10 cellular contexts compared by ENCODE assay signal in genomic region chr6:29974901-29975560, GRCh38. TPM values are rescaled to one million over a fixed set of nuclear protein-coding genes. Genes with fewer than 3 reads are reported as not detected.
DNase-seq lines count a peak whose midpoint lies in the region; ATAC-seq, FAIRE-seq and TF ChIP-seq lines count a peak whose summit lies in the region.
"Had no signal": no experiment of that assay in that cellular context is flagged by ENCODE, and none has a peak within 500 bp of the region (broad histone marks: within the 10 kb centered on the region; RNA-seq: fewer than 3 reads in every experiment).

No MANE protein-coding gene starts in this region.

- H3K9me3 Mint-ChIP-seq in activated CD4-positive, alpha-beta T cell treated with anti-CD3 and anti-CD28 coated beads for 36 hours (ENCODE audit: low read depth): no peaks in the 10 kb centered on the region

- H3K36me3 ChIP-seq in ascending aorta (no peaks in the 10 kb centered on the region), HepG2 (replicated peaks in 1 of 2; ENCODE audit: control insufficient read depth in 1 of 2, insufficient read depth in 2 of 2, low read length in 2 of 2) (no peaks in the 10 kb centered on the region), spleen (no peaks in the 10 kb centered on the region)

- intact Hi-C loops in activated CD4-positive, alpha-beta T cell treated with anti-CD3 and anti-CD28 coated beads for 36 hours (cut with DNase I, micrococcal nuclease): no loop called here
- intact Hi-C loops in ascending aorta (cut with DNase I) (loop anchor here (5.0 to 10.0 kb wide), 3 partner anchors 48 to 1520 kb away; partner anchors contain the start of genes GABBR1 and MICB), HepG2 (cut with micrococcal nuclease; ENCODE audit: unreplicated experiment) (no loop called here), spleen (cut with DNase I; ENCODE audit: low total_unique reads) (no loop called here)

- peaks cover 0 to 12% of the 10 kb centered on the region in 2 donors for H3K4me1 ChIP-seq in ascending aorta
- peaks cover 28% of the 10 kb centered on the region for H3K4me1 ChIP-seq in HepG2 (ENCODE audit: insufficient read depth, low read length)
- peaks cover 0 to 53% (median 26%) of the 10 kb centered on the region in 6 donors for H3K4me1 ChIP-seq in spleen

- ATAC-seq in activated CD4-positive, alpha-beta T cell treated with anti-CD3 and anti-CD28 coated beads for 36 hours: no peak
- ATAC-seq in HepG2: no peak
- no peak for ATAC-seq in HG03025 (IDR thresholded peaks at IDR 0.05; ENCODE audit: low FRiP score, unreplicated experiment)
- ATAC-seq in HG03280 (IDR thresholded peaks at IDR 0.05; ENCODE audit: unreplicated experiment): no peak

- peak overlapping the region; percentile 28 for H3K4me2 ChIP-seq in HepG2 (ENCODE audit: low read depth, low read length)

- TF ChIP-seq EP300 in HepG2 (IDR thresholded peaks at IDR 0.05; ENCODE audit: low read depth in 2 of 2, low read length in 2 of 2) (no peak), HepG2 (CRISPR knock-in tag; IDR thresholded peaks at IDR 0.05; ENCODE audit: borderline replicate concordance) (no peak)

- no peak for TF ChIP-seq POLR2A in HepG2 (IDR thresholded peaks at IDR 0.05; ENCODE audit: insufficient read depth in 1 of 2, low read depth in 2 of 2, low read length in 2 of 2)
- TF ChIP-seq POLR2A in spleen (IDR thresholded peaks at IDR 0.05): no peak

- POLR2A ChIA-PET in activated CD4-positive, alpha-beta T cell treated with anti-CD3 and anti-CD28 coated beads for 36 hours (lab: Charles Lee): no interaction called here
- POLR2A ChIA-PET in HepG2 (lab: Yijun Ruan, JAX): interaction anchor here (4.5 kb wide), 1 partner anchor 9 kb away, joined by 76 read pairs; no protein-coding TSS in a partner anchor

- peak overlapping the region; percentile 71 for H3K4me3 Mint-ChIP-seq in activated CD4-positive, alpha-beta T cell treated with anti-CD3 and anti-CD28 coated beads for 36 hours

- in situ Hi-C loops in HepG2 (cut with HindIII; ENCODE audit: extremely low pct_ligation_motif_present, low pct_unique_long_range_greater_than_20kb): no loop called here

- H3K4me1 Mint-ChIP-seq in activated CD4-positive, alpha-beta T cell treated with anti-CD3 and anti-CD28 coated beads for 36 hours: peaks cover 26% of the 10 kb centered on the region

- DNase-seq in activated CD4-positive, alpha-beta T cell treated with anti-CD3 and anti-CD28 coated beads for 36 hours: no peak
- DNase-seq in activated CD4-positive, alpha-beta T cell treated with anti-CD3 and anti-CD28 coated beads for 1 hour: no peak
- DNase-seq in ascending aorta (ENCODE audit: low spot score in 2 of 2) (no peak), HepG2 (ENCODE audit: low spot score) (no peak), spleen (no peak)
- DNase-seq in activated CD4-positive, CD25-positive, alpha-beta regulatory T cell (lab: John Stamatoyannopoulos, UW): no peak
- DNase-seq: activated CD4-positive, alpha-beta T cell treated with anti-CD3 and anti-CD28 coated beads, Interleukin-2, amount 50 U/mL, for 1 hour had no signal

- H3K27me3 Mint-ChIP-seq in activated CD4-positive, alpha-beta T cell treated with anti-CD3 and anti-CD28 coated beads for 36 hours: peaks cover 37% of the 10 kb centered on the region

- no peak for FAIRE-seq in HepG2 (lab: Jason Lieb, UNC)
- FAIRE-seq: endometrium had no signal

- no peak for TF ChIP-seq CTCF in ascending aorta (IDR thresholded peaks at IDR 0.05)
- no peak for TF ChIP-seq CTCF in HepG2 (CRISPR knock-in tag; IDR thresholded peaks at IDR 0.05)
- no peak for TF ChIP-seq CTCF in spleen (IDR thresholded peaks at IDR 0.05 in 8 of 11, conservative IDR thresholded peaks at IDR 0.05 in 3 of 11)

- H3K27me3 ChIP-seq in ascending aorta: no peaks in the 10 kb centered on the region
- no peaks in the 10 kb centered on the region for H3K27me3 ChIP-seq in HepG2 (ENCODE audit: control insufficient read depth in 1 of 2, insufficient read depth in 2 of 2, low read length in 2 of 2)
- peaks cover 0 to 48% (median 20%) of the 10 kb centered on the region in 7 donors for H3K27me3 ChIP-seq in spleen (replicated peaks in 1 of 7)

- H3K36me3 Mint-ChIP-seq in activated CD4-positive, alpha-beta T cell treated with anti-CD3 and anti-CD28 coated beads for 36 hours (ENCODE audit: low read depth): no peaks in the 10 kb centered on the region

- 86% methylated on average over 17 of the region's 17 CpGs for WGBS in HepG2 (ENCODE audit: low lambda C conversion rate)
- WGBS in spleen, 5 donors: 14 to 21% (median 16%) methylated on average over 17 of the region's 17 CpGs

- BruUV-seq in HepG2 (replicated peaks; lab: Mats Ljungman, UMichigan): no TSS peak

- H3K9me3 ChIP-seq in ascending aorta (no peaks in the 10 kb centered on the region), HepG2 (ENCODE audit: low read length) (no peaks in the 10 kb centered on the region), spleen (no peaks in the 10 kb centered on the region)

- no peak overlapping the region for H2AFZ ChIP-seq in HepG2 (ENCODE audit: low read length)

- H4K20me1 ChIP-seq in HepG2 (ENCODE audit: insufficient read depth, low read length): no peaks in the 10 kb centered on the region

- no peak overlapping the region for H3K27ac ChIP-seq in ascending aorta
- no peak overlapping the region for H3K27ac ChIP-seq in HepG2 (ENCODE audit: extremely low read length, insufficient read depth, low read length)
- H3K27ac ChIP-seq in spleen: peak overlapping the region in 3 of 8 donors; percentile 22 to 43 (median 33)

- H3K4me3 ChIP-seq in ascending aorta (peak overlapping the region; percentile 46 to 61), HepG2 (replicated peaks in 1 of 3; ENCODE audit: insufficient read depth in 1 of 3, low read depth in 2 of 3, low read length in 3 of 3) (no peak overlapping the region; a peak in 1 of 6 replicates), spleen (peak overlapping the region in 6 of 8 donors; percentile 10 to 64 (median 35))

- H3K9ac ChIP-seq in HepG2 (ENCODE audit: insufficient read depth, low read depth, low read length): no peak overlapping the region

- H3K27ac Mint-ChIP-seq in activated CD4-positive, alpha-beta T cell treated with anti-CD3 and anti-CD28 coated beads for 36 hours: peak overlapping the region; percentile 53

- TF ChIP-seq RAD21 in HepG2 (CRISPR knock-in tag; IDR thresholded peaks at IDR 0.05): no peak

- H3K79me2 ChIP-seq in HepG2 (ENCODE audit: insufficient read depth, low read length): no peaks in the 10 kb centered on the region

- CTCF ChIA-PET in activated CD4-positive, alpha-beta T cell treated with anti-CD3 and anti-CD28 coated beads for 36 hours (lab: Charles Lee): interaction anchor here (0.7 to 1.3 kb wide), 6 partner anchors 8 to 178 kb away, joined by 3 to 4 read pairs (median 4); no protein-coding TSS in a partner anchor
- CTCF ChIA-PET in HepG2 (lab: Yijun Ruan, JAX; ENCODE audit: low intra/inter-chr PET ratio, low total read pairs): no interaction called here

TF ChIP-seq in HepG2, 621 proteins besides CTCF, POLR2A, EP300 and RAD21:
- no peak for TF ChIP-seq ZNF678 (CRISPR knock-in tag; IDR thresholded peaks at IDR 0.05)

RNA-seq across cellular contexts. Expression of gene HLA-A, which starts 32.7 kb away (rescaled TPM):
- 1,000 to 10,000 TPM; 1,053 to 1,189 TPM for total RNA-seq in activated CD4-positive, alpha-beta T cell treated with anti-CD3 and anti-CD28 coated beads for 36 hours
- 1,099 TPM for total RNA-seq in ascending aorta
- total RNA-seq in HepG2 (2016; rRNA removed; fragmentation: Illumina TruSeq; extraction: Trizol): 131 and 345 TPM in 2 replicates
- total RNA-seq in HepG2 (2016; cell fraction: cytosol; rRNA removed; fragmentation: Illumina TruSeq; extraction: Trizol; ENCODE audit: low read depth): 40.4 and 40.8 TPM in 2 replicates
- 123 and 365 TPM in 2 replicates for total RNA-seq in HepG2 (2016; cell fraction: insoluble cytoplasmic fraction; rRNA removed; fragmentation: Illumina TruSeq; extraction: Trizol)
- 56.7 and 57.0 TPM in 2 replicates for total RNA-seq in HepG2 (2016; cell fraction: membrane; rRNA removed; fragmentation: Illumina TruSeq; extraction: Trizol)
- total RNA-seq in HepG2 (2016; cell fraction: nucleus; rRNA removed; fragmentation: Illumina TruSeq; extraction: Trizol): 268 and 300 TPM in 2 replicates
- 527 and 598 TPM in 2 replicates for polyA plus RNA-seq in HepG2 (2011; rRNA removed)
- polyA plus RNA-seq in HepG2 (2011; cell fraction: cytosol; rRNA removed): 540 and 603 TPM in 2 replicates
- 321 and 388 TPM in 2 replicates for polyA plus RNA-seq in HepG2 (2011; cell fraction: nucleus; rRNA removed)
- 267 and 414 TPM in 2 replicates for polyA plus RNA-seq in HepG2 (2012)
- polyA plus RNA-seq in HepG2 (2016; cell fraction: cytosol; fragmentation: Illumina TruSeq; extraction: Trizol; ENCODE audit: low read depth): 46.2 and 49.2 TPM in 2 replicates
- 135 and 142 TPM in 2 replicates for polyA plus RNA-seq in HepG2 (2016; cell fraction: insoluble cytoplasmic fraction; fragmentation: Illumina TruSeq; extraction: Trizol; ENCODE audit: low read depth)
- polyA plus RNA-seq in HepG2 (2016; cell fraction: membrane; fragmentation: Illumina TruSeq; extraction: Trizol; ENCODE audit: low read depth): 49.9 and 54.4 TPM in 2 replicates
- 529 and 565 TPM in 2 replicates for polyA plus RNA-seq in HepG2 (2016; cell fraction: nucleus; fragmentation: Illumina TruSeq; extraction: Trizol; ENCODE audit: insufficient read depth, low read depth)
- polyA minus RNA-seq in HepG2 (2011; rRNA and poly(A)+ RNA removed; ENCODE audit: low replicate concordance): 311 and 488 TPM in 2 replicates
- 211 and 252 TPM in 2 replicates for polyA minus RNA-seq in HepG2 (2011; cell fraction: cytosol; rRNA and poly(A)+ RNA removed)
- 56.9 and 83.0 TPM in 2 replicates for polyA minus RNA-seq in HepG2 (2011; cell fraction: nucleus; rRNA and poly(A)+ RNA removed)
- 1,000 to 10,000 TPM; 1,154 to 1,886 (median 1,537) TPM for total RNA-seq in spleen
- polyA plus RNA-seq in spleen: 1,000 to 10,000 TPM; 1,280 to 1,749 (median 1,625) TPM

Comparison
In these comparisons a context has a peak if more than half of its experiments do, and no peak if none do; other contexts are left out.
1. H3K4me3 ChIP-seq: peak in ascending aorta (2 of 2) and spleen (6 of 8); none in HepG2 (0 of 3).